In the genomic region with DNA sequence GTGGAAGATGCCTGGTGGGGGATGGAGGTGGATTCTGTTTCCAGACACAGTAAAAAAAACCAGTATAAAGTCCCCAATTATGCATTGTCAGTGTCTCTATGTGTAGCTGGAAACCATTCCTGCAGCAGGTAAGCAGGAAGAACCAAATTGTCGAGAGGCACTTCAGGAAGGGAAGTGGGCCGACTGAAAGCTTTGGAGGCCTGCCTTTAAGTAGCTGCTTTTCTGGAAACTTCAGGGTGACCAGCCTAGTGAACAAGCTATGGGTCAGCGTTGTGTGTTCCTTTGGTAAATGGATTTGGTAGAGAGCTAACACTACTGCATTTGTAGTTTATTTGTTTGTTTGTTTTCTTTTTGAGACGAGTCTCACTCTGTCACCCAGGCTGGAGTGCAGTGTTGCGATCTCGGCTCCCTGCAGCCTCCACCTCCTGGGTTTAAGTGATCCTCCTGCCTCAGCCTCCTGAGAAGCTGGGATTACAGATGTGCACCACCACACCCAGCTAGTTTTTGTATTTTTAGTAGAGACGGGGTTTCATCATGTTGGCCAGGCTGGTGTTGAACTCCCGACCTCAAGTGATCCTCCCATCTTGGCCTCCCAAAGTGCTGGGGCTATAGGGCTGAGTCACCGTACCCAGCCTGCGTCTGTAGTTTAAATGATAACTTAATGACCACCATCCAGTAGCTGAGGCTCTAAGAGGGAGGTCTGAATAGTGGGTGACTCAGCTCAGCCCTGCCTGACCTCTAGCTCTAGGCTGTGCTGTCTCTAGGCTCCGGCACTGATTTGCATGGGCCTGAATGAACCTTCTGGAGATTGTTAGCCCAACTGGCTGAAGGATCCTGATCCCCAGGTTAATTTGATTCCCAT, we compare ENCODE assay signal across 10 cellular contexts. TPM values are rescaled to one million over a fixed set of nuclear protein-coding genes. Genes with fewer than 3 reads are reported as not detected.
DNase-seq lines count a peak whose midpoint lies in the region; ATAC-seq, FAIRE-seq and TF ChIP-seq lines count a peak whose summit lies in the region.
"Had no signal": no experiment of that assay in that cellular context is flagged by ENCODE, and none has a peak within 500 bp of the region (broad histone marks: within the 10 kb centered on the region; RNA-seq: fewer than 3 reads in every experiment).

No MANE protein-coding gene starts in this region.

- no peak overlapping the region for H3K27ac ChIP-seq in foreskin keratinocyte

- no peaks in the 10 kb centered on the region for H3K27me3 ChIP-seq in foreskin keratinocyte
- H3K27me3 ChIP-seq: BLaER1 treated with 17β-estradiol and CSF1 and Interleukin-3, amounts not matched to agents 10 nM and 100 nM had no signal

- no peak for ATAC-seq in Right ventricle myocardium superior (ENCODE audit: poor library complexity)
- ATAC-seq in SK-N-SH treated with all-trans-retinoic acid at 6 μM for 48 hours = peak; percentile 89
- ATAC-seq in foreskin keratinocyte = peak; percentile 45
- ATAC-seq in HG02571 (IDR thresholded peaks at IDR 0.05; ENCODE audit: unreplicated experiment) = no peak

- intact Hi-C loops in cardiac septum (cut with DNase I) (no loop called here), Right ventricle myocardium superior (cut with DNase I) (no loop called here)

- FAIRE-seq in urothelium cell line (lab: Jason Lieb, UNC) = no peak
- FAIRE-seq: endometrium had no signal

- H3K4me1 ChIP-seq in foreskin keratinocyte = no peaks in the 10 kb centered on the region

- DNase-seq in cardiac septum (ENCODE audit: low spot score) (peak; percentile 39), Right ventricle myocardium superior (no peak), foreskin keratinocyte (no peak), urothelium cell line (ENCODE audit: low spot score) (peak; percentile 78), DMS 273 treated with DMSO at 0.1 percent for 48 hours (lab: John Stamatoyannopoulos, UW) (no peak), NCI-H446 treated with DMSO at 0.1 percent for 48 hours (lab: John Stamatoyannopoulos, UW) (no peak)

- no peak for TF ChIP-seq CTCF in foreskin keratinocyte (conservative IDR thresholded peaks at IDR 0.05)

TF ChIP-seq in SK-N-SH treated with all-trans-retinoic acid at 6 μM for 48 hours, 23 proteins besides CTCF, POLR2A, EP300 and RAD21:
- no peak for TF ChIP-seq ZC3H10 (CRISPR knock-in tag; IDR thresholded peaks at IDR 0.05)

RNA-seq across cellular contexts. Expression of a gene that starts 12.8 kb away (rescaled TPM):
- 11.0 TPM for total RNA-seq in cardiac septum
- total RNA-seq in Right ventricle myocardium superior = 6.7 TPM
- 0.92 and 2.0 TPM in 2 replicates for total RNA-seq in foreskin keratinocyte
- polyA plus RNA-seq in foreskin keratinocyte = 0.65 and 0.69 TPM in 2 replicates

Comparison
In these comparisons a context has a peak if more than half of its experiments do, and no peak if none do; other contexts are left out.
1. DNase-seq: peak in cardiac septum (single experiment) and urothelium cell line (single experiment); none in Right ventricle myocardium superior (single experiment), foreskin keratinocyte (0 of 2), DMS 273 treated with DMSO at 0.1 percent for 48 hours (single experiment) and NCI-H446 treated with DMSO at 0.1 percent for 48 hours (single experiment).
2. ATAC-seq: peak in SK-N-SH treated with all-trans-retinoic acid at 6 μM for 48 hours (single experiment) and foreskin keratinocyte (single experiment); none in Right ventricle myocardium superior (single experiment) and HG02571 (single experiment).